In the genomic region with DNA sequence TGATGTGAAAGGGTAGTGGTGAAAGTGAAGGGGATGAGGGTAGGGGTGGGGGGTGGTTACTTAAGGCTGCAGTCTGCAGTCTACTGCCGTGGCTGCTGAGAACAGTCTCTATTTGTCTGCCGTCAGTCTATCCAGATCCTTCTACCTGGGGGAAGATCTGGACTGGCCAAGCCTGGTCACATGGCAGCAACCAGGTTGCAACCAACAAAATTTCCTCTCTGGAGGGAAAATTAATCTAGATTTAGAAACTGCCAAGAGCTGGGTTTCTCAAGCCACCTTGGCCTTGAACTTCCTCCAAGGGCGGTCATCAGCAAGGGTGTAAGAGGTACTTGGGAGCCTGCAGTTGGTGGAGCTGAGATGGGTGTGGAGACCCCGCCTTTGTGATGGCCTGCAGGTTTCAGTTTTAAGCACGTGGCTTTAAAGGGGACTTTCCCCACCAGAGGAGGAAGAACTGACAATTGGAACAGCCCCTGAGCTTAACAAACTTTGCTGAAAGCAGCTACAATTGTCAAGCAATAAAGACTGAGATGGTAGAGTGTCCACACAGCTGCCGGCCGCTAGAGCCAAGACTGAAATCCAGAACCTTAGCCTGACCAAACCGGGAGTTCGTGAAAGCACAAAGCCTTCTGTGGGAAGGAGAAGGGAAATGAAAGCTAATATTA, we compare ENCODE assay signal across 9 cellular contexts. TPM values are rescaled to one million over a fixed set of nuclear protein-coding genes. Genes with fewer than 3 reads are reported as not detected.
DNase-seq lines count a peak whose midpoint lies in the region; ATAC-seq, FAIRE-seq and TF ChIP-seq lines count a peak whose summit lies in the region.
"Had no signal": no experiment of that assay in that cellular context is flagged by ENCODE, and none has a peak within 500 bp of the region (broad histone marks: within the 10 kb centered on the region; RNA-seq: fewer than 3 reads in every experiment).

No MANE protein-coding gene starts in this region.

- H3K9ac ChIP-seq in GM23248: no peak overlapping the region

- H3F3A ChIP-seq in GM23248 (ENCODE audit: insufficient read depth): peaks cover 3% of the 10 kb centered on the region; the same call in 1 of the 2 replicates

- CTCF ChIA-PET in RWPE1 (lab: Yijun Ruan, JAX): interaction anchor here (0.7 kb wide), 2 partner anchors 43 to 69 kb away, joined by 3 to 7 read pairs; no protein-coding TSS in a partner anchor

- H3K27me3 Mint-ChIP-seq in activated naive CD8-positive, alpha-beta T cell treated with anti-CD3 and anti-CD28 coated beads for 36 hours: no peaks in the 10 kb centered on the region

- no peak overlapping the region for H3K4me2 ChIP-seq in GM23248 (ENCODE audit: unreplicated experiment)

- no peaks in the 10 kb centered on the region for H3K9me2 ChIP-seq in GM23248 (ENCODE audit: insufficient read depth)

- H3K4me1 ChIP-seq in GM23248 (ENCODE audit: insufficient read depth): peaks cover 17% of the 10 kb centered on the region

- H4K20me1 ChIP-seq in GM23248 (ENCODE audit: insufficient read depth): no peaks in the 10 kb centered on the region

- POLR2A ChIA-PET in RWPE1 (lab: Yijun Ruan, JAX; ENCODE audit: low non-redundant PET): no interaction called here

- 73 to 79% methylated on average over 9 of the region's 9 CpGs for WGBS in GM23248 (ENCODE audit: low coverage in 1 of 2, low lambda C conversion rate in 2 of 2, missing lambda C conversion rate in 2 of 2), 2 experiments

- no peaks in the 10 kb centered on the region for H3K9me3 ChIP-seq in GM23248 (ENCODE audit: low read depth)

- peak; percentile 82 for ATAC-seq in GM18517 (IDR thresholded peaks at IDR 0.05; ENCODE audit: unreplicated experiment)
- ATAC-seq in HG02884 (IDR thresholded peaks at IDR 0.05; ENCODE audit: unreplicated experiment): peak; percentile 73

- in situ Hi-C loops in GM23248 (cut with MboI): no loop called here

- H3K27ac Mint-ChIP-seq in activated naive CD8-positive, alpha-beta T cell treated with anti-CD3 and anti-CD28 coated beads for 36 hours: peak overlapping the region; percentile 99

- no peak for FAIRE-seq in frontal cortex (lab: Jason Lieb, UNC)

- no peak overlapping the region for H3K4me3 ChIP-seq in GM23248
- H3K4me3 ChIP-seq: SK-N-MC had no signal

- no peaks in the 10 kb centered on the region for H3K79me2 ChIP-seq in GM23248 (ENCODE audit: insufficient read depth)

- DNase-seq in RWPE1 (ENCODE audit: low spot score): no peak
- peak; percentile 82 for DNase-seq in activated naive CD8-positive, alpha-beta T cell treated with anti-CD3 and anti-CD28 coated beads for 36 hours
- peak; percentile 60 for DNase-seq in stimulated activated CD4-positive, alpha-beta T cell treated with anti-CD3 and anti-CD28 coated beads, Interleukin-4, amount 100 ng/mL, for 1 hour
- no peak for DNase-seq in GM23248
- DNase-seq in inferior parietal cortex (ENCODE audit: extremely low spot score): no peak
- DNase-seq in frontal cortex (ENCODE audit: low spot score in 2 of 2): no peak

- peaks cover 48% of the 10 kb centered on the region for H3K36me3 Mint-ChIP-seq in activated naive CD8-positive, alpha-beta T cell treated with anti-CD3 and anti-CD28 coated beads for 36 hours

- H3K4me3 Mint-ChIP-seq in activated naive CD8-positive, alpha-beta T cell treated with anti-CD3 and anti-CD28 coated beads for 36 hours: peak overlapping the region; percentile 69

- H3K4me1 Mint-ChIP-seq in activated naive CD8-positive, alpha-beta T cell treated with anti-CD3 and anti-CD28 coated beads for 36 hours: peaks cover 57% of the 10 kb centered on the region

- no peak overlapping the region for H2AFZ ChIP-seq in GM23248

- no peaks in the 10 kb centered on the region for H3K27me3 ChIP-seq in GM23248 (replicated peaks; ENCODE audit: insufficient read depth)

- no peaks in the 10 kb centered on the region for H3K36me3 ChIP-seq in GM23248 (ENCODE audit: low read depth)

- TF ChIP-seq CTCF in RWPE1 (conservative IDR thresholded peaks at IDR 0.05; ENCODE audit: low read depth): no peak

- peaks cover 7% of the 10 kb centered on the region for H3K9me3 Mint-ChIP-seq in activated naive CD8-positive, alpha-beta T cell treated with anti-CD3 and anti-CD28 coated beads for 36 hours

- H3K27ac ChIP-seq in RWPE1 (peak overlapping the region; percentile 16), GM23248 (no peak overlapping the region)
- H3K27ac ChIP-seq: SK-N-MC had no signal

RNA-seq across cellular contexts. Expression of gene KCMF1, which starts 31.4 kb away (rescaled TPM):
- total RNA-seq in activated naive CD8-positive, alpha-beta T cell treated with anti-CD3 and anti-CD28 coated beads for 36 hours: 100 to 1,000 TPM; 101 to 111 TPM
- total RNA-seq in GM23248 (2014; rRNA removed; shearing (Covaris generic)): 87.2 and 131 TPM in 2 replicates
- polyA plus RNA-seq in GM23248 (2016; fragmentation: Nextera tagmentation; extraction: Ambion mirVana): 52.5 and 54.3 TPM in 2 replicates
- total RNA-seq in frontal cortex: 46.9 TPM

RNA-seq across cellular contexts. Expression of gene TMSB10, which starts 34.1 kb away (rescaled TPM):
- total RNA-seq in activated naive CD8-positive, alpha-beta T cell treated with anti-CD3 and anti-CD28 coated beads for 36 hours: 1,000 to 10,000 TPM; 1,816 to 1,884 TPM
- total RNA-seq in GM23248 (2014; rRNA removed; shearing (Covaris generic)): 3,621 and 4,663 TPM in 2 replicates
- polyA plus RNA-seq in GM23248 (2016; fragmentation: Nextera tagmentation; extraction: Ambion mirVana): 6,241 and 6,275 TPM in 2 replicates
- total RNA-seq in frontal cortex: 5,126 TPM

RNA-seq across cellular contexts. Expression of gene TRABD2A, which starts 58.7 kb away (rescaled TPM):
- total RNA-seq in activated naive CD8-positive, alpha-beta T cell treated with anti-CD3 and anti-CD28 coated beads for 36 hours: 10 to 100 TPM; 59.2 to 61.7 TPM
- 5.0 and 5.7 TPM in 2 replicates for total RNA-seq in GM23248 (2014; rRNA removed; shearing (Covaris generic))
- 3.4 and 3.8 TPM in 2 replicates for polyA plus RNA-seq in GM23248 (2016; fragmentation: Nextera tagmentation; extraction: Ambion mirVana)
- 0.41 TPM for total RNA-seq in frontal cortex

Comparison
In these comparisons a context has a peak if more than half of its experiments do, and no peak if none do; other contexts are left out.
1. DNase-seq: peak in activated naive CD8-positive, alpha-beta T cell treated with anti-CD3 and anti-CD28 coated beads for 36 hours (single experiment) and stimulated activated CD4-positive, alpha-beta T cell treated with anti-CD3 and anti-CD28 coated beads, Interleukin-4, amount 100 ng/mL, for 1 hour (single experiment); none in RWPE1 (single experiment), GM23248 (single experiment), inferior parietal cortex (single experiment) and frontal cortex (0 of 2).